In genomic region chr10:59387951-59388431, GRCh38 we compare ENCODE assay signal across 1 cellular context.
TF ChIP-seq lines count a peak whose summit lies in the region.

No MANE protein-coding gene starts in this region.

TF ChIP-seq in SK-N-SH, 30 proteins besides CTCF, POLR2A, EP300 and RAD21 (continued from another document):
- TF ChIP-seq USF2 (IDR thresholded peaks at IDR 0.05; ENCODE audit: borderline replicate concordance, low read depth, low read length) (no peak), MEF2A (IDR thresholded peaks at IDR 0.05; ENCODE audit: borderline replicate concordance, low read depth) (no peak), NFIC (IDR thresholded peaks at IDR 0.05; ENCODE audit: borderline replicate concordance) (peak; percentile 89), JUND (IDR thresholded peaks at IDR 0.05) (peak; percentile 65), POLR2AphosphoS5 (IDR thresholded peaks at IDR 0.05; ENCODE audit: low read depth, low read length) (no peak; the same call in 1 of the 2 replicates), FOXJ3 (CRISPR knock-in tag; IDR thresholded peaks at IDR 0.05) (no peak), FOSL2 (IDR thresholded peaks at IDR 0.05; ENCODE audit: borderline replicate concordance, low read depth) (peak; percentile 83), ELF1 (IDR thresholded peaks at IDR 0.05) (no peak), IRF3 (IDR thresholded peaks at IDR 0.05; ENCODE audit: low read depth, low read length) (no peak)
TF ChIP-seq in SK-N-SH: peak in this region for 10.
